Comparison of ENCODE assay signal across 18 cellular contexts in genomic region chr5:117588611-117589010, GRCh38.
"Had no signal": no experiment of that assay in that cellular context is flagged by ENCODE, and none has a peak within 500 bp of the region (broad histone marks: within the 10 kb centered on the region; RNA-seq: fewer than 3 reads in every experiment).

No MANE protein-coding gene starts in this region.

- DNase-seq: colonic mucosa; dermis blood vessel endothelial cell; endodermal cell; erythroblast; gastrocnemius medialis; heart right ventricle; hypothalamus; kidney glomerular epithelial cell; mucosa of descending colon; naive thymus-derived CD8-positive, alpha-beta T cell; nucleus accumbens; pancreas; right cardiac atrium; stimulated activated CD4-positive, alpha-beta T cell treated with anti-CD3 and anti-CD28 coated beads, Interleukin-4, amount 100 ng/mL, for 1 hour; stimulated activated CD8-positive, alpha-beta memory T cell treated with anti-CD3 and anti-CD28 coated beads, Interleukin-4, amount 100 ng/mL, for 48 hours; stimulated activated naive CD8-positive, alpha-beta T cell treated with anti-CD3 and anti-CD28 coated beads, Interleukin-15, Interleukin-2, amounts not matched to agents 100 U/mL and 50 U/mL, for 24 hours; thyroid gland had no signal

- ATAC-seq: gastrocnemius medialis; heart right ventricle; mucosa of descending colon; naive thymus-derived CD8-positive, alpha-beta T cell; pancreas; right cardiac atrium; stimulated activated effector memory CD8-positive, alpha-beta T cell treated with anti-CD3 and anti-CD28 coated beads, Interleukin-12 subunit alpha, Interleukin-12 subunit beta, amount 100 ng/mL, for 72 hours; stimulated activated naive CD8-positive, alpha-beta T cell treated with anti-CD3 and anti-CD28 coated beads, Interleukin-15, Interleukin-2, amounts not matched to agents 100 U/mL and 50 U/mL, for 24 hours had no signal
